In genomic region chr11:112797653-112798293, GRCh38 we compare ENCODE assay signal across 1 cellular context.
A peak's percentile ranks its signal among the peaks of the same experiment; 100 is the strongest.
TF ChIP-seq lines count a peak whose summit lies in the region.

No MANE protein-coding gene starts in this region.

TF ChIP-seq in K562, 482 proteins besides CTCF, POLR2A, EP300 and RAD21 (continued from another document and continues in another):
- no peak for TF ChIP-seq BCLAF1 (IDR thresholded peaks at IDR 0.05; ENCODE audit: borderline replicate concordance in 1 of 2, control insufficient read depth in 1 of 2, low read depth in 2 of 2, low read length in 1 of 2)
- no peak for TF ChIP-seq HMGXB4 (CRISPR knock-in tag; IDR thresholded peaks at IDR 0.05)
- peak; percentile 78 for TF ChIP-seq NFE2 (IDR thresholded peaks at IDR 0.05; ENCODE audit: low read depth)
- TF ChIP-seq ZHX1 (conservative IDR thresholded peaks at IDR 0.05; ENCODE audit: low read length), result no peak
- TF ChIP-seq POU5F1 (IDR thresholded peaks at IDR 0.05; ENCODE audit: borderline replicate concordance, low read depth, low read length, partially characterized antibody), result no peak
- TF ChIP-seq FOXK2 (conservative IDR thresholded peaks at IDR 0.05 in 1 of 2, IDR thresholded peaks at IDR 0.05 in 1 of 2; ENCODE audit: low read depth in 2 of 2), result peak in 1 of 2 experiments; percentile 20; a peak in 1 of 4 replicates
- no peak for TF ChIP-seq POLR2AphosphoS2 (IDR thresholded peaks at IDR 0.05; ENCODE audit: low read length)
- TF ChIP-seq ELF4 (CRISPR knock-in tag; IDR thresholded peaks at IDR 0.05), result no peak
- TF ChIP-seq MYNN (IDR thresholded peaks at IDR 0.05), result no peak
- TF ChIP-seq MYNN (CRISPR knock-in tag; IDR thresholded peaks at IDR 0.05), result no peak
- no peak for TF ChIP-seq ZNF655 (CRISPR knock-in tag; IDR thresholded peaks at IDR 0.05)
- no peak for TF ChIP-seq ZNF445 (CRISPR knock-in tag; IDR thresholded peaks at IDR 0.05; ENCODE audit: low read depth)
- TF ChIP-seq NFIC (IDR thresholded peaks at IDR 0.05), result 0 out of 2 replicates have a peak, but pooled peaks have one; percentile 32
- TF ChIP-seq HINFP (tag; conservative IDR thresholded peaks at IDR 0.05; ENCODE audit: low read depth), result no peak
- TF ChIP-seq ZNF316 (IDR thresholded peaks at IDR 0.05), result peak; percentile 64
- no peak for TF ChIP-seq WHSC1 (IDR thresholded peaks at IDR 0.05; ENCODE audit: low read length)
- no peak for TF ChIP-seq AFF1 (IDR thresholded peaks at IDR 0.05; ENCODE audit: low read depth in 1 of 2, partially characterized antibody in 2 of 2)
- TF ChIP-seq ZNF511 (CRISPR knock-in tag; IDR thresholded peaks at IDR 0.05), result no peak
- TF ChIP-seq DNMT1 (IDR thresholded peaks at IDR 0.05), result no peak
- no peak for TF ChIP-seq ZNF57 (CRISPR knock-in tag; IDR thresholded peaks at IDR 0.05)
- no peak for TF ChIP-seq HNRNPL (IDR thresholded peaks at IDR 0.05; ENCODE audit: low read depth, low read length)
- TF ChIP-seq ASH1L (IDR thresholded peaks at IDR 0.05; ENCODE audit: borderline replicate concordance, low read depth, partially characterized antibody), result no peak
- TF ChIP-seq MAFG (tag; conservative IDR thresholded peaks at IDR 0.05), result peak; percentile 78
- no peak for TF ChIP-seq ZNF717 (CRISPR knock-in tag; IDR thresholded peaks at IDR 0.05)
- peak; percentile 56; the same call in 1 of the 2 replicates for TF ChIP-seq MAFK (IDR thresholded peaks at IDR 0.05; ENCODE audit: low read length)
- TF ChIP-seq ARNT (IDR thresholded peaks at IDR 0.05), result no peak
- TF ChIP-seq GTF2B (IDR thresholded peaks at IDR 0.05; ENCODE audit: extremely low read depth, insufficient read length), result no peak
- TF ChIP-seq JUN (IDR thresholded peaks at IDR 0.05; ENCODE audit: borderline replicate concordance, low read depth, low read length), result 0 out of 2 replicates have a peak, but pooled peaks have one; percentile 56
- TF ChIP-seq JUN (CRISPR knock-in tag; IDR thresholded peaks at IDR 0.05; ENCODE audit: borderline replicate concordance), result no peak
- no peak for TF ChIP-seq AFF4 (CRISPR knock-in tag; IDR thresholded peaks at IDR 0.05)
- TF ChIP-seq HMG20A (CRISPR knock-in tag; conservative IDR thresholded peaks at IDR 0.05), result no peak
- TF ChIP-seq DPF2 (IDR thresholded peaks at IDR 0.05), result peak; percentile 28; the same call in 1 of the 2 replicates
- TF ChIP-seq UBTF (IDR thresholded peaks at IDR 0.05; ENCODE audit: borderline replicate concordance in 1 of 2, low read depth in 2 of 2, low read length in 2 of 2), result no peak
- TF ChIP-seq HDGF (IDR thresholded peaks at IDR 0.05), result no peak
- TF ChIP-seq MCM5 (IDR thresholded peaks at IDR 0.05; ENCODE audit: low read depth), result no peak
- no peak for TF ChIP-seq CBX1 (IDR thresholded peaks at IDR 0.05; ENCODE audit: low read depth)
